Comparison of ENCODE assay signal across 24 cellular contexts in genomic region chr21:15687208-15687607, GRCh38. TPM values are rescaled to one million over a fixed set of nuclear protein-coding genes. Genes with fewer than 3 reads are reported as not detected.
DNase-seq lines count a peak whose midpoint lies in the region; ATAC-seq and TF ChIP-seq lines count a peak whose summit lies in the region.
"Had no signal": no experiment of that assay in that cellular context is flagged by ENCODE, and none has a peak within 500 bp of the region (broad histone marks: within the 10 kb centered on the region; RNA-seq: fewer than 3 reads in every experiment).

No MANE protein-coding gene starts in this region.

- intact Hi-C loops in dendritic cell treated with granulocyte-macrophage colony-stimulating factor and Interleukin-4, amounts not matched to agents 40 ng/mL and 50 ng/mL, for 4 days (cut with micrococcal nuclease): loop anchor here (2.0 to 10.0 kb wide), 2 partner anchors 44 to 812 kb away; no protein-coding TSS in a partner anchor
- intact Hi-C loops in spleen (cut with DNase I; ENCODE audit: low total_unique reads): no loop called here

- H3K4me3 ChIP-seq in GM23248 (no peak overlapping the region), MG63 (no peak overlapping the region), osteoblast (ENCODE audit: insufficient read depth, low read length) (no peak overlapping the region), spleen (no peak overlapping the region)
- H3K4me3 ChIP-seq: cardiac muscle cell, dorsolateral prefrontal cortex, gastroesophageal sphincter, K562, lung, stomach, tibial nerve had no signal

- no peak for TF ChIP-seq POLR2A in spleen (IDR thresholded peaks at IDR 0.05)

- H3K36me3 ChIP-seq in GM23248 (ENCODE audit: low read depth) (no peaks in the 10 kb centered on the region), MG63 (no peaks in the 10 kb centered on the region), osteoblast (ENCODE audit: insufficient read depth, low read length) (no peaks in the 10 kb centered on the region), spleen (no peaks in the 10 kb centered on the region)
- H3K36me3 ChIP-seq: cardiac muscle cell, gastroesophageal sphincter, stomach, tibial nerve had no signal

- H3K27me3 ChIP-seq in GM23248 (replicated peaks; ENCODE audit: insufficient read depth): no peaks in the 10 kb centered on the region
- no peaks in the 10 kb centered on the region for H3K27me3 ChIP-seq in MG63
- H3K27me3 ChIP-seq in osteoblast (ENCODE audit: insufficient read depth, low read length): no peaks in the 10 kb centered on the region
- H3K27me3 ChIP-seq in spleen (replicated peaks in 1 of 7): no peaks in the 10 kb centered on the region
- H3K27me3 ChIP-seq: cardiac muscle cell, dorsolateral prefrontal cortex, gastroesophageal sphincter, stomach, tibial nerve had no signal

- in situ Hi-C loops in GM23248 (cut with MboI): no loop called here

- DNase-seq in GM23248 (peak; percentile 61), MG63 (peak; percentile 31), osteoblast (ENCODE audit: insufficient read length, low spot score, missing footprints) (peak; percentile 57), GDM1 (lab: John Stamatoyannopoulos, UW) (no peak), spleen (no peak)
- DNase-seq in activated effector memory CD4-positive, alpha-beta T cell treated with anti-CD3 and anti-CD28 coated beads, Interleukin-2, amount 50 U/mL, for 16 hours: no peak
- DNase-seq: activated B cell treated with CpG ODN at 0.5 μM for 24 hours; activated CD4-positive, alpha-beta memory T cell treated with anti-CD3 and anti-CD28 coated beads for 36 hours; activated gamma-delta T cell treated with Interleukin-2 at 50 U/mL for 16 hours; DMS79; dorsolateral prefrontal cortex; kidney; NCI-H2171 treated with DMSO at 0.1 percent for 48 hours; NCI-H526 treated with DMSO at 0.1 percent for 48 hours; stimulated activated CD4-positive, alpha-beta T cell treated with anti-CD3 and anti-CD28 coated beads, Interleukin-4, amount 100 ng/mL, for 4 hours; stomach had no signal

- peak overlapping the region; percentile 64 for H3K27ac Mint-ChIP-seq in dendritic cell treated with granulocyte-macrophage colony-stimulating factor and Interleukin-4, amounts not matched to agents 40 ng/mL and 50 ng/mL, for 4 days
- H3K27ac Mint-ChIP-seq: activated B cell treated with CpG ODN at 0.5 μM for 24 hours; activated CD4-positive, alpha-beta memory T cell treated with anti-CD3 and anti-CD28 coated beads for 36 hours had no signal

- no peak for ATAC-seq in GM18502 (IDR thresholded peaks at IDR 0.05; ENCODE audit: poor library complexity, unreplicated experiment)
- ATAC-seq: K562 had no signal

- peaks cover 36% of the 10 kb centered on the region for H3F3A ChIP-seq in GM23248 (ENCODE audit: insufficient read depth)

- WGBS in GM23248 (ENCODE audit: low coverage in 1 of 2, low lambda C conversion rate in 2 of 2, missing lambda C conversion rate in 2 of 2), 2 experiments: 9 to 11% methylated on average over 3 of the region's 3 CpGs
- 50 to 83% (median 68%) methylated on average over 3 of the region's 3 CpGs for WGBS in spleen, 5 donors

- H3K4me2 ChIP-seq in GM23248 (ENCODE audit: unreplicated experiment) (no peak overlapping the region), osteoblast (ENCODE audit: insufficient read depth, low read length) (no peak overlapping the region)

- H3K9me3 ChIP-seq in GM23248 (ENCODE audit: low read depth): no peaks in the 10 kb centered on the region
- peaks cover 15% of the 10 kb centered on the region for H3K9me3 ChIP-seq in MG63
- H3K9me3 ChIP-seq in osteoblast (ENCODE audit: low read depth, low read length): peaks cover 8% of the 10 kb centered on the region
- H3K9me3 ChIP-seq in spleen: no peaks in the 10 kb centered on the region
- H3K9me3 ChIP-seq: gastroesophageal sphincter, stomach, tibial nerve had no signal

- H3K79me2 ChIP-seq in GM23248 (ENCODE audit: insufficient read depth) (no peaks in the 10 kb centered on the region), osteoblast (ENCODE audit: insufficient read depth, low read length) (no peaks in the 10 kb centered on the region)

- peak overlapping the region; percentile 31 for H3K4me3 Mint-ChIP-seq in dendritic cell treated with granulocyte-macrophage colony-stimulating factor and Interleukin-4, amounts not matched to agents 40 ng/mL and 50 ng/mL, for 4 days
- H3K4me3 Mint-ChIP-seq: activated B cell treated with CpG ODN at 0.5 μM for 24 hours; activated CD4-positive, alpha-beta memory T cell treated with anti-CD3 and anti-CD28 coated beads for 36 hours had no signal

- no peak overlapping the region for H3K9ac ChIP-seq in GM23248

- H3K27ac ChIP-seq in GM23248 (peak overlapping the region; percentile 52), osteoblast (ENCODE audit: low read depth, low read length) (peak overlapping the region; percentile 54), spleen (peak overlapping the region in 2 of 8 donors; percentile 12 to 59)
- H3K27ac ChIP-seq: cardiac muscle cell, dorsolateral prefrontal cortex, gastroesophageal sphincter, RWPE1, stomach, tibial nerve had no signal

- no peaks in the 10 kb centered on the region for H4K20me1 ChIP-seq in GM23248 (ENCODE audit: insufficient read depth)
- no peaks in the 10 kb centered on the region for H4K20me1 ChIP-seq in osteoblast (ENCODE audit: insufficient read depth, low read length)

- H3K27me3 Mint-ChIP-seq in dendritic cell treated with granulocyte-macrophage colony-stimulating factor and Interleukin-4, amounts not matched to agents 40 ng/mL and 50 ng/mL, for 4 days: peaks cover 8% of the 10 kb centered on the region
- H3K27me3 Mint-ChIP-seq: activated CD4-positive, alpha-beta memory T cell treated with anti-CD3 and anti-CD28 coated beads for 36 hours had no signal

- H2AFZ ChIP-seq in GM23248: no peak overlapping the region
- no peak overlapping the region for H2AFZ ChIP-seq in osteoblast (ENCODE audit: low read length)

- H3K9me2 ChIP-seq in GM23248 (ENCODE audit: insufficient read depth): no peaks in the 10 kb centered on the region

- no peaks in the 10 kb centered on the region for H3K36me3 Mint-ChIP-seq in dendritic cell treated with granulocyte-macrophage colony-stimulating factor and Interleukin-4, amounts not matched to agents 40 ng/mL and 50 ng/mL, for 4 days (ENCODE audit: low read depth)
- H3K36me3 Mint-ChIP-seq: activated CD4-positive, alpha-beta memory T cell treated with anti-CD3 and anti-CD28 coated beads for 36 hours had no signal

- H3K9me3 Mint-ChIP-seq in dendritic cell treated with granulocyte-macrophage colony-stimulating factor and Interleukin-4, amounts not matched to agents 40 ng/mL and 50 ng/mL, for 4 days: no peaks in the 10 kb centered on the region
- H3K9me3 Mint-ChIP-seq: activated B cell treated with CpG ODN at 0.5 μM for 24 hours; activated CD4-positive, alpha-beta memory T cell treated with anti-CD3 and anti-CD28 coated beads for 36 hours had no signal

- TF ChIP-seq CTCF in osteoblast (IDR thresholded peaks at IDR 0.05; ENCODE audit: extremely low read depth, low read depth, low read length): no peak
- no peak for TF ChIP-seq CTCF in spleen (IDR thresholded peaks at IDR 0.05 in 8 of 11, conservative IDR thresholded peaks at IDR 0.05 in 3 of 11)

- H3K4me1 ChIP-seq in GM23248 (ENCODE audit: insufficient read depth) (peaks cover 35% of the 10 kb centered on the region), osteoblast (ENCODE audit: insufficient read depth, low read length) (peaks cover 27% of the 10 kb centered on the region), spleen (peaks cover 0 to 51% (median 6%) of the 10 kb centered on the region in 6 donors)
- H3K4me1 ChIP-seq: gastroesophageal sphincter had no signal

- H3K4me1 Mint-ChIP-seq in dendritic cell treated with granulocyte-macrophage colony-stimulating factor and Interleukin-4, amounts not matched to agents 40 ng/mL and 50 ng/mL, for 4 days (ENCODE audit: low read depth): peaks cover 51% of the 10 kb centered on the region
- H3K4me1 Mint-ChIP-seq: activated B cell treated with CpG ODN at 0.5 μM for 24 hours had no signal

RNA-seq across cellular contexts. Expression of gene USP25, which starts 42.6 kb away (rescaled TPM):
- 36.0 and 41.5 TPM in 2 replicates for total RNA-seq in GM23248 (2014; rRNA removed; shearing (Covaris generic))
- 5.8 and 8.0 TPM in 2 replicates for polyA plus RNA-seq in GM23248 (2016; fragmentation: Nextera tagmentation; extraction: Ambion mirVana)
- 16.4 and 25.1 TPM in 2 replicates for total RNA-seq in MG63 (2014; rRNA removed; shearing (Covaris generic); ENCODE audit: low replicate concordance)
- total RNA-seq in osteoblast: 55.1 and 56.1 TPM in 2 replicates
- 10 to 100 TPM; 46.0 to 62.2 (median 59.0) TPM for total RNA-seq in spleen
- polyA plus RNA-seq in spleen: 1 to 10 TPM; 9.3 to 9.9 (median 9.4) TPM

Comparison
In these comparisons a context has a peak if more than half of its experiments do, and no peak if none do; other contexts are left out.
1. DNase-seq: peak in GM23248 (single experiment), MG63 (single experiment) and osteoblast (single experiment); none in GDM1 (single experiment), activated effector memory CD4-positive, alpha-beta T cell treated with anti-CD3 and anti-CD28 coated beads, Interleukin-2, amount 50 U/mL, for 16 hours (single experiment) and spleen (single experiment).